22 cellular contexts compared by ENCODE assay signal in the genomic region with DNA sequence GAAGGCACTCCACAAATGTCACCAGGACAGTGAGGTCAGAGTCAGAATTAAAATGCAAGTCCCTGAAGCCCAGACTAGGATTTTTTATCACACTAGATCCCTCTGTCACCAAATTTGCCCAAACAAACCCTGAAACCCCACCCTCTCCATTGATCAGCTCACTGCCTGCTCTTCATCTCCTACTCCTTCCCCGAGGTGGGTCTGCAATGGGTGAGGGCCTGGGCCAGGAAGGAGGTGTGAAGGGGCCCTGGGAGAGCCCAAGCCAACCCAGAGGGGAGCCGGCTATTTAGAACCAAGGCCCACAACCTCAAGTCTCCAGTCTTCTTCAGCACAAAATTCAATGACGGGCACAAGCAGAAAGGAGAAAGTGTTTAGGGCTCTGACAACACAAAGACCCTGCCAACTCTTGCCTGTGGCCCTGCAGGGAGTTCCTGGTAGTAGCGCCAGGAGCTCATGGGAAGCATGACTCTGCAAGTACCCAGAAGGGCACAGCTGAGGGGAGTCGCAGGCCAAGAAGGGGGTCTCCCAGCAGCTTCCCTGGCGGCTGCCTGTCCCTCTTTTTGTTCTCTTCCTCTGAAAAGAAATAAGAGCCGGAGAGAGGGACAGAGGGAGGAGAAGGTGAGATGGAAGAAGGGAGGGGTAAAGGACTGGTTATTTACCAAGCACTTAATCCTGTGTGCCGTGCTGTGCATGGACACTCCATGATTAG. TPM values are rescaled to one million over a fixed set of nuclear protein-coding genes. Genes with fewer than 3 reads are reported as not detected.
"Had no signal": no experiment of that assay in that cellular context is flagged by ENCODE, and none has a peak within 500 bp of the region (broad histone marks: within the 10 kb centered on the region; RNA-seq: fewer than 3 reads in every experiment).

No MANE protein-coding gene starts in this region.

- H3K4me1 ChIP-seq: adrenal gland, esophagus squamous epithelium, psoas muscle, testis had no signal

- H3K36me3 Mint-ChIP-seq: activated naive CD4-positive, alpha-beta T cell treated with anti-CD3 and anti-CD28 coated beads, Interleukin-2, amount 50 U/mL, for 24 hours had no signal

- H3K27me3 ChIP-seq: adrenal gland, cardiac muscle cell, esophagus squamous epithelium, testis had no signal

- H3K4me1 Mint-ChIP-seq: activated naive CD4-positive, alpha-beta T cell treated with anti-CD3 and anti-CD28 coated beads, Interleukin-2, amount 50 U/mL, for 24 hours; nephron had no signal

- H3K27ac ChIP-seq: adrenal gland, cardiac muscle cell, esophagus squamous epithelium, psoas muscle, spleen, testis, VCaP had no signal

- ATAC-seq: activated T-cell treated with anti-CD3 and anti-CD28 coated beads, Interleukin-2, amount 50 U/mL, for 4 hours; psoas muscle; sciatic nerve; stimulated activated naive CD8-positive, alpha-beta T cell treated with anti-CD3 and anti-CD28 coated beads, Interleukin-15, amount 100 ng/mL, for 72 hours had no signal

- H3K4me3 Mint-ChIP-seq: activated naive CD4-positive, alpha-beta T cell treated with anti-CD3 and anti-CD28 coated beads, Interleukin-2, amount 50 U/mL, for 24 hours; activated T-cell treated with anti-CD3 and anti-CD28 coated beads, Interleukin-2, amount 50 U/mL, for 4 hours; nephron; stimulated activated naive CD8-positive, alpha-beta T cell treated with anti-CD3 and anti-CD28 coated beads, Interleukin-15, amount 100 ng/mL, for 72 hours had no signal

- H3K36me3 ChIP-seq: adrenal gland, cardiac muscle cell, esophagus squamous epithelium, spleen had no signal

- H3K4me3 ChIP-seq: adrenal gland, cardiac muscle cell, esophagus squamous epithelium, psoas muscle, spleen, testis had no signal

- H3K27me3 Mint-ChIP-seq: activated naive CD4-positive, alpha-beta T cell treated with anti-CD3 and anti-CD28 coated beads, Interleukin-2, amount 50 U/mL, for 24 hours had no signal

- H3K9me3 Mint-ChIP-seq: activated naive CD4-positive, alpha-beta T cell treated with anti-CD3 and anti-CD28 coated beads, Interleukin-2, amount 50 U/mL, for 24 hours; activated T-cell treated with anti-CD3 and anti-CD28 coated beads, Interleukin-2, amount 50 U/mL, for 4 hours; nephron; stimulated activated naive CD8-positive, alpha-beta T cell treated with anti-CD3 and anti-CD28 coated beads, Interleukin-15, amount 100 ng/mL, for 72 hours had no signal

- H3K9me3 ChIP-seq: adrenal gland, esophagus squamous epithelium, psoas muscle, spleen, testis had no signal

- H3K27ac Mint-ChIP-seq: activated naive CD4-positive, alpha-beta T cell treated with anti-CD3 and anti-CD28 coated beads, Interleukin-2, amount 50 U/mL, for 24 hours; nephron; stimulated activated naive CD8-positive, alpha-beta T cell treated with anti-CD3 and anti-CD28 coated beads, Interleukin-15, amount 100 ng/mL, for 72 hours had no signal

- DNase-seq: activated CD4-positive, alpha-beta T cell treated with anti-CD3 and anti-CD28 coated beads for 1 hour; activated CD4-positive, alpha-beta T cell treated with anti-CD3 and anti-CD28 coated beads, Interleukin-2, amount 50 U/mL, for 4 hours; activated effector memory CD4-positive, alpha-beta T cell treated with anti-CD3 and anti-CD28 coated beads, Interleukin-2, amount 50 U/mL, for 16 hours; activated T-cell treated with anti-CD3 and anti-CD28 coated beads, Interleukin-2, amount 50 U/mL, for 4 hours; esophagus squamous epithelium; psoas muscle; spleen; stimulated activated naive CD8-positive, alpha-beta T cell treated with anti-CD3 and anti-CD28 coated beads, Interleukin-15, amount 100 ng/mL, for 72 hours; T-helper 1 cell; T1000; testis had no signal

RNA-seq across cellular contexts. Expression of a gene that starts 5.5 kb away (rescaled TPM):
- total RNA-seq: activated T-cell treated with anti-CD3 and anti-CD28 coated beads, Interleukin-2, amount 50 U/mL, for 4 hours; adrenal gland; cardiac muscle cell; esophagus squamous epithelium; fibroblast of villous mesenchyme; liver; mesenteric fat pad; omental fat pad; psoas muscle; sciatic nerve; spleen; ureter had no signal
- polyA plus RNA-seq: adrenal gland, cardiac muscle cell, liver, psoas muscle, spleen had no signal
